1 cellular context compared by ENCODE assay signal in genomic region chr7:134175724-134176350, GRCh38.
TF ChIP-seq lines count a peak whose summit lies in the region.

No MANE protein-coding gene starts in this region.

TF ChIP-seq in IMR-90, 13 proteins besides CTCF, POLR2A, EP300 and RAD21:
- TF ChIP-seq RCOR1 (IDR thresholded peaks at IDR 0.05; ENCODE audit: insufficient replicate concordance, low read length) (no peak), USF2 (IDR thresholded peaks at IDR 0.05; ENCODE audit: low read depth, low read length) (no peak), NFE2L2 (IDR thresholded peaks at IDR 0.05; ENCODE audit: low read depth, low read length) (no peak), FOS (IDR thresholded peaks at IDR 0.05; ENCODE audit: low read depth, low read length) (no peak)
